ENCODE assay signal across 8 cellular contexts in the genomic region with DNA sequence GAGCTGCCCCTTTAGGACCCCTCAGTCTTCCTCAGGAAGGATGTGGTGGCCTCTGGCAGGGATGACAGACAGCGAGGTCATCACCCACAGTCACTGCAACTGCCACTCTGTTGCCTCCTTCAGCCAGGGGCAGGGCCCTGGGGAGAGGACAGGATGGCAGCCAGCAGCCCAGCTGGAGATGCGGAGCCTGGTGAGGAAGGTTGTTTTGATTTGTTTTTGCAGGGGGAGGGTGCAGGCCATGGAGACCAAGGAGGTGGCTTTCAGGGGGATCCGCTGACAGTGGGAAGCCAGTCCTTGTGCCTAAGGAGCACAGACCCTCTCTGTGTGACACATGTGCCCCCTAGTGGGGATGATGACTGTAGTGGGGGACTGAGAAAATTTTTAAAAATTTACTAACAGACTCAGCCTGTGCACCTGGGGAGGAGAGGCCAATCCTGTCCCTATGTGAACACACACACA. TPM values are rescaled to one million over a fixed set of nuclear protein-coding genes. Genes with fewer than 3 reads are reported as not detected.
DNase-seq lines count a peak whose midpoint lies in the region; ATAC-seq, FAIRE-seq and TF ChIP-seq lines count a peak whose summit lies in the region.

No MANE protein-coding gene starts in this region.

- TF ChIP-seq CTCF in A549 (IDR thresholded peaks at IDR 0.05), result peak; percentile 80
- TF ChIP-seq CTCF in GM12864 (IDR thresholded peaks at IDR 0.05; ENCODE audit: low read depth, low read length, missing control alignments), result peak; percentile 75
- TF ChIP-seq CTCF in activated CD8-positive, alpha-beta T cell treated with anti-CD3 and anti-CD28 coated beads for 36 hours (IDR thresholded peaks at IDR 0.05), result peak; percentile 67
- peak; percentile 58 to 75 for TF ChIP-seq CTCF in endothelial cell of umbilical vein (IDR thresholded peaks at IDR 0.05; ENCODE audit: extremely low read depth in 1 of 2, insufficient read depth in 1 of 2, low read depth in 1 of 2, low read length in 2 of 2)
- TF ChIP-seq CTCF in mucosa of descending colon (IDR thresholded peaks at IDR 0.05), result peak; percentile 25
- peak; percentile 83 for TF ChIP-seq CTCF in type B pancreatic cell (conservative IDR thresholded peaks at IDR 0.05)

- no peaks in the 10 kb centered on the region for H3K9me1 ChIP-seq in endothelial cell of umbilical vein (replicated peaks; ENCODE audit: control insufficient read depth, extremely low read depth, insufficient read depth, low read length)

- no peaks in the 10 kb centered on the region for H3K9me3 ChIP-seq in A549
- no peaks in the 10 kb centered on the region for H3K9me3 ChIP-seq in endothelial cell of umbilical vein (replicated peaks; ENCODE audit: control insufficient read depth, insufficient read depth, low read length)
- no peaks in the 10 kb centered on the region for H3K9me3 ChIP-seq in mucosa of descending colon

- H3K4me1 Mint-ChIP-seq in activated CD8-positive, alpha-beta T cell treated with anti-CD3 and anti-CD28 coated beads for 36 hours (ENCODE audit: low read depth), result peaks cover 5% of the 10 kb centered on the region
- H3K4me1 Mint-ChIP-seq in type B pancreatic cell (ENCODE audit: unreplicated experiment), result peaks cover 42% of the 10 kb centered on the region

- no TSS peak for BruUV-seq in endothelial cell of umbilical vein (replicated peaks; lab: Mats Ljungman, UMichigan)

- no peak overlapping the region for H3K4me3 ChIP-seq in A549
- H3K4me3 ChIP-seq in GM12864 (ENCODE audit: low read depth, low read length), result no peak overlapping the region
- no peak overlapping the region for H3K4me3 ChIP-seq in endothelial cell of umbilical vein (replicated peaks in 1 of 3; ENCODE audit: insufficient read depth in 1 of 3, low read depth in 1 of 3, low read length in 3 of 3)
- H3K4me3 ChIP-seq in mucosa of descending colon, result no peak overlapping the region

- CTCF ChIA-PET in A549 (lab: Yijun Ruan, JAX) (interaction anchor here (0.6 to 17.7 kb wide), 25 partner anchors 10 to 868 kb away, joined by 3 to 362 read pairs (median 4); a partner anchor contains a TSS), endothelial cell of umbilical vein (lab: Charles Lee) (interaction anchor here (1.0 to 5.6 kb wide), 12 partner anchors 10 to 134 kb away, joined by 3 to 106 read pairs (median 6); a partner anchor contains a TSS)
- CTCF ChIA-PET in activated CD8-positive, alpha-beta T cell treated with anti-CD3 and anti-CD28 coated beads for 36 hours (lab: Charles Lee), result interaction anchor here (0.6 to 5.6 kb wide), 19 partner anchors 10 to 567 kb away, joined by 3 to 69 read pairs (median 4); no protein-coding TSS in a partner anchor

- ATAC-seq in A549, result peak; percentile 66 to 89
- peak; percentile 89 for ATAC-seq in activated CD8-positive, alpha-beta T cell treated with anti-CD3 and anti-CD28 coated beads for 36 hours
- peak; percentile 67 for ATAC-seq in mucosa of descending colon
- ATAC-seq in GM21526 (IDR thresholded peaks at IDR 0.05; ENCODE audit: low FRiP score, unreplicated experiment), result no peak

- POLR2A ChIA-PET in A549 (lab: Yijun Ruan, JAX), result interaction anchor here (2.3 kb wide), 1 partner anchor 10 kb away, joined by 11 read pairs; no protein-coding TSS in a partner anchor
- POLR2A ChIA-PET in activated CD8-positive, alpha-beta T cell treated with anti-CD3 and anti-CD28 coated beads for 36 hours (lab: Charles Lee), result interaction anchor here (1.3 to 6.2 kb wide), 2 partner anchors 11 to 19 kb away, joined by 5 to 40 read pairs; no protein-coding TSS in a partner anchor
- POLR2A ChIA-PET in endothelial cell of umbilical vein (lab: Charles Lee), result interaction anchor here (0.8 kb wide), 1 partner anchor 19 kb away, joined by 3 read pairs; no protein-coding TSS in a partner anchor

- H3K79me2 ChIP-seq in endothelial cell of umbilical vein (ENCODE audit: control insufficient read depth, insufficient read depth, low read length), result no peaks in the 10 kb centered on the region

- TF ChIP-seq RAD21 in A549 (conservative IDR thresholded peaks at IDR 0.05 in 1 of 2, IDR thresholded peaks at IDR 0.05 in 1 of 2), result peak; percentile 86 to 95

- TF ChIP-seq EP300 in A549 (IDR thresholded peaks at IDR 0.05), result no peak

- no peak overlapping the region for H3K27ac Mint-ChIP-seq in activated CD8-positive, alpha-beta T cell treated with anti-CD3 and anti-CD28 coated beads for 36 hours
- no peak overlapping the region for H3K27ac Mint-ChIP-seq in type B pancreatic cell

- 59% methylated on average over 3 of the region's 3 CpGs for WGBS in A549 (ENCODE audit: missing lambda C conversion rate)

- dilution Hi-C loops in endothelial cell of umbilical vein (cut with MboI; ENCODE audit: extremely low pct_ligation_motif_present, low sequenced_read_pairs), result no loop called here

- H3K9me3 Mint-ChIP-seq in activated CD8-positive, alpha-beta T cell treated with anti-CD3 and anti-CD28 coated beads for 36 hours, result no peaks in the 10 kb centered on the region
- H3K9me3 Mint-ChIP-seq in type B pancreatic cell, result no peaks in the 10 kb centered on the region

- H3K36me3 Mint-ChIP-seq in activated CD8-positive, alpha-beta T cell treated with anti-CD3 and anti-CD28 coated beads for 36 hours (ENCODE audit: low read depth), result no peaks in the 10 kb centered on the region
- H3K36me3 Mint-ChIP-seq in type B pancreatic cell, result no peaks in the 10 kb centered on the region

- H3K4me1 ChIP-seq in A549 (peaks cover 36% of the 10 kb centered on the region), endothelial cell of umbilical vein (ENCODE audit: control insufficient read depth, extremely low read depth, insufficient read depth, low read length) (peaks cover 12% of the 10 kb centered on the region), mucosa of descending colon (ENCODE audit: low read depth) (peaks cover 4% of the 10 kb centered on the region)

- peaks cover 0 to 3% of the 10 kb centered on the region in 2 experiments for H3K27me3 ChIP-seq in endothelial cell of umbilical vein (ENCODE audit: control insufficient read depth in 2 of 2, insufficient read depth in 2 of 2, low read length in 2 of 2)

- peak overlapping the region in 1 of 2 experiments; percentile 49; a peak in 4 of 6 replicates for H3K27ac ChIP-seq in A549
- no peak overlapping the region for H3K27ac ChIP-seq in endothelial cell of umbilical vein (ENCODE audit: insufficient read depth, low read depth, low read length)

- DNase-seq in A549 (ENCODE audit: low read depth in 1 of 2, low spot score in 1 of 2), result peak; percentile 72 to 74
- DNase-seq in GM12864 (ENCODE audit: low read depth), result no peak
- peak; percentile 75 for DNase-seq in NCI-H2171 (lab: John Stamatoyannopoulos, UW)
- DNase-seq in activated CD8-positive, alpha-beta T cell treated with anti-CD3 and anti-CD28 coated beads for 36 hours, result peak; percentile 70
- DNase-seq in endothelial cell of umbilical vein (ENCODE audit: low read depth, low spot score), result peak; percentile 65
- DNase-seq in mucosa of descending colon, result peak in 1 of 3 donors; percentile 70
- no peak for DNase-seq in type B pancreatic cell (ENCODE audit: extremely low spot score, unreplicated experiment)

- TF ChIP-seq POLR2A in A549 (IDR thresholded peaks at IDR 0.05; ENCODE audit: low read length), result no peak
- no peak for TF ChIP-seq POLR2A in endothelial cell of umbilical vein (IDR thresholded peaks at IDR 0.05; ENCODE audit: low read depth, low read length)

- H3K36me3 ChIP-seq in endothelial cell of umbilical vein (ENCODE audit: control insufficient read depth in 2 of 2, extremely low read depth in 1 of 2, insufficient read depth in 2 of 2, low read length in 2 of 2) (no peaks in the 10 kb centered on the region), mucosa of descending colon (ENCODE audit: low read depth) (peaks cover 4% of the 10 kb centered on the region)

- H2AFZ ChIP-seq in endothelial cell of umbilical vein (ENCODE audit: low read depth, low read length), result no peak overlapping the region

- no peak for FAIRE-seq in A549 (lab: Jason Lieb, UNC)
- peak; percentile 83 for FAIRE-seq in endothelial cell of umbilical vein (lab: Jason Lieb, UNC)

- no peak overlapping the region for H3K9ac ChIP-seq in endothelial cell of umbilical vein (replicated peaks; ENCODE audit: extremely low read depth, insufficient read depth, low read length)

- H3K4me3 Mint-ChIP-seq in activated CD8-positive, alpha-beta T cell treated with anti-CD3 and anti-CD28 coated beads for 36 hours, result no peak overlapping the region
- no peak overlapping the region for H3K4me3 Mint-ChIP-seq in type B pancreatic cell

- no peak overlapping the region for H3K4me2 ChIP-seq in A549
- H3K4me2 ChIP-seq in endothelial cell of umbilical vein (ENCODE audit: insufficient read depth, low read length), result no peak overlapping the region

- H4K20me1 ChIP-seq in endothelial cell of umbilical vein (replicated peaks; ENCODE audit: control insufficient read depth, extremely low read depth, insufficient read depth, low read length), result no peaks in the 10 kb centered on the region

- peaks cover 4% of the 10 kb centered on the region for H3K27me3 Mint-ChIP-seq in activated CD8-positive, alpha-beta T cell treated with anti-CD3 and anti-CD28 coated beads for 36 hours
- peaks cover 12% of the 10 kb centered on the region for H3K27me3 Mint-ChIP-seq in type B pancreatic cell

- intact Hi-C loops in activated CD8-positive, alpha-beta T cell treated with anti-CD3 and anti-CD28 coated beads for 36 hours (cut with micrococcal nuclease), result no loop called here
- intact Hi-C loops in endothelial cell of umbilical vein (cut with micrococcal nuclease) (loop anchor here (1.0 kb wide), 1 partner anchor 24 kb away; no protein-coding TSS in a partner anchor), mucosa of descending colon (cut with DNase I, micrococcal nuclease) (no loop called here)

RNA-seq across cellular contexts. Expression of a gene that starts 7.4 kb away (rescaled TPM):
- polyA plus RNA-seq in A549 (2011; rRNA removed) (0.26 TPM in 1 of 2 replicates, not detected in the other), A549 (2017; fragmentation: RNase III; extraction: RNeasy Plus Mini Kit Qiagen cat#74134 plus additional on column Dnase treatment) (not detected in 3 replicates), endothelial cell of umbilical vein (not detected in 2 replicates)
- polyA plus RNA-seq in A549 (2012; cell fraction: cytosol; rRNA removed), result not detected in 2 replicates
- polyA plus RNA-seq in A549 (2012; cell fraction: nucleus; rRNA removed), result 0.06 and 0.07 TPM in 2 replicates
- not detected in 2 replicates for polyA minus RNA-seq in A549 (2011; rRNA and poly(A)+ RNA removed)
- total RNA-seq in activated CD8-positive, alpha-beta T cell treated with anti-CD3 and anti-CD28 coated beads for 36 hours, result not detected
- total RNA-seq in endothelial cell of umbilical vein (not detected in 2 replicates), mucosa of descending colon (1 to 10 TPM; 1.0 to 4.8 (median 1.6) TPM), type B pancreatic cell (ENCODE audit: low replicate concordance) (0.33 and 3.3 TPM in 2 replicates)
- not detected in 2 replicates for polyA plus RNA-seq in endothelial cell of umbilical vein (2011; cell fraction: cytosol; rRNA removed)
- 0.12 and 0.34 TPM in 2 replicates for polyA plus RNA-seq in endothelial cell of umbilical vein (2011; cell fraction: nucleus; rRNA removed)
- polyA plus RNA-seq in endothelial cell of umbilical vein (2012), result 0.26 TPM in 1 of 2 replicates, not detected in the other
- polyA minus RNA-seq in endothelial cell of umbilical vein, result not detected in 2 replicates
- not detected for polyA minus RNA-seq in endothelial cell of umbilical vein (2011; cell fraction: cytosol; rRNA and poly(A)+ RNA removed)
- polyA minus RNA-seq in endothelial cell of umbilical vein (2011; cell fraction: nucleus; rRNA and poly(A)+ RNA removed), result not detected in 2 replicates

RNA-seq across cellular contexts. Expression of a gene that starts 9.7 kb away (rescaled TPM):
- polyA plus RNA-seq in A549 (2011; rRNA removed) (1.1 and 1.2 TPM in 2 replicates), A549 (2017; fragmentation: RNase III; extraction: RNeasy Plus Mini Kit Qiagen cat#74134 plus additional on column Dnase treatment) (1.1 to 2.0 TPM (median 1.3 TPM) in 3 replicates), endothelial cell of umbilical vein (0.22 and 0.51 TPM in 2 replicates)
- 0.56 and 1.0 TPM in 2 replicates for polyA plus RNA-seq in A549 (2012; cell fraction: cytosol; rRNA removed)
- 0.54 and 0.76 TPM in 2 replicates for polyA plus RNA-seq in A549 (2012; cell fraction: nucleus; rRNA removed)
- polyA minus RNA-seq in A549 (2011; rRNA and poly(A)+ RNA removed), result 1.4 and 2.2 TPM in 2 replicates
- total RNA-seq in activated CD8-positive, alpha-beta T cell treated with anti-CD3 and anti-CD28 coated beads for 36 hours, result under 1 TPM in 1 of 2 experiments, not detected in 1; 0.23 TPM
- total RNA-seq in endothelial cell of umbilical vein (0.42 and 0.91 TPM in 2 replicates), mucosa of descending colon (10 to 100 TPM; 10.6 to 24.0 (median 15.1) TPM), type B pancreatic cell (ENCODE audit: low replicate concordance) (2.5 and 10.0 TPM in 2 replicates)
- 0.26 and 0.31 TPM in 2 replicates for polyA plus RNA-seq in endothelial cell of umbilical vein (2011; cell fraction: cytosol; rRNA removed)
- 0.13 TPM in 1 of 2 replicates, not detected in the other for polyA plus RNA-seq in endothelial cell of umbilical vein (2011; cell fraction: nucleus; rRNA removed)
- polyA plus RNA-seq in endothelial cell of umbilical vein (2012), result 0.23 and 1.4 TPM in 2 replicates
- polyA minus RNA-seq in endothelial cell of umbilical vein, result 0.08 and 0.36 TPM in 2 replicates
- not detected for polyA minus RNA-seq in endothelial cell of umbilical vein (2011; cell fraction: cytosol; rRNA and poly(A)+ RNA removed)
- not detected in 2 replicates for polyA minus RNA-seq in endothelial cell of umbilical vein (2011; cell fraction: nucleus; rRNA and poly(A)+ RNA removed)

RNA-seq across cellular contexts. Expression of a gene that starts 38.4 kb away (rescaled TPM):
- 0.74 and 0.78 TPM in 2 replicates for polyA plus RNA-seq in A549 (2011; rRNA removed)
- polyA plus RNA-seq in A549 (2012; cell fraction: cytosol; rRNA removed), result 0.16 and 0.44 TPM in 2 replicates
- 0.26 and 0.36 TPM in 2 replicates for polyA plus RNA-seq in A549 (2012; cell fraction: nucleus; rRNA removed)
- polyA plus RNA-seq in A549 (2017; fragmentation: RNase III; extraction: RNeasy Plus Mini Kit Qiagen cat#74134 plus additional on column Dnase treatment), result 0.30 to 0.59 TPM (median 0.41 TPM) in 3 replicates
- polyA minus RNA-seq in A549 (2011; rRNA and poly(A)+ RNA removed), result 0.25 and 0.58 TPM in 2 replicates
- total RNA-seq in activated CD8-positive, alpha-beta T cell treated with anti-CD3 and anti-CD28 coated beads for 36 hours, result not detected
- 0.69 and 1.7 TPM in 2 replicates for total RNA-seq in endothelial cell of umbilical vein
- polyA plus RNA-seq in endothelial cell of umbilical vein, result 0.59 and 0.76 TPM in 2 replicates
- 0.34 and 0.50 TPM in 2 replicates for polyA plus RNA-seq in endothelial cell of umbilical vein (2011; cell fraction: cytosol; rRNA removed)
- polyA plus RNA-seq in endothelial cell of umbilical vein (2011; cell fraction: nucleus; rRNA removed), result 0.63 and 0.90 TPM in 2 replicates
- polyA plus RNA-seq in endothelial cell of umbilical vein (2012), result 0.52 and 0.60 TPM in 2 replicates
- 1.4 and 1.7 TPM in 2 replicates for polyA minus RNA-seq in endothelial cell of umbilical vein
- polyA minus RNA-seq in endothelial cell of umbilical vein (2011; cell fraction: cytosol; rRNA and poly(A)+ RNA removed), result not detected
- not detected in 2 replicates for polyA minus RNA-seq in endothelial cell of umbilical vein (2011; cell fraction: nucleus; rRNA and poly(A)+ RNA removed)
- 10 to 100 TPM in 1 of 3 donors, 1 to 10 TPM in 2; 3.7 to 11.1 (median 4.3) TPM for total RNA-seq in mucosa of descending colon
- 4.3 and 10.4 TPM in 2 replicates for total RNA-seq in type B pancreatic cell (ENCODE audit: low replicate concordance)

RNA-seq across cellular contexts. Expression of a gene that starts 46.0 kb away (rescaled TPM):
- polyA plus RNA-seq in A549 (2011; rRNA removed), result 14.0 and 19.9 TPM in 2 replicates
- 37.0 and 54.6 TPM in 2 replicates for polyA plus RNA-seq in A549 (2012; cell fraction: cytosol; rRNA removed)
- polyA plus RNA-seq in A549 (2012; cell fraction: nucleus; rRNA removed), result 149 and 184 TPM in 2 replicates
- polyA plus RNA-seq in A549 (2017; fragmentation: RNase III; extraction: RNeasy Plus Mini Kit Qiagen cat#74134 plus additional on column Dnase treatment), result 42.9 to 50.2 TPM (median 46.0 TPM) in 3 replicates
- polyA minus RNA-seq in A549 (2011; rRNA and poly(A)+ RNA removed), result 17.4 and 22.8 TPM in 2 replicates
- total RNA-seq in activated CD8-positive, alpha-beta T cell treated with anti-CD3 and anti-CD28 coated beads for 36 hours, result 10 to 100 TPM; 19.9 to 20.4 TPM
- 38.5 and 42.6 TPM in 2 replicates for total RNA-seq in endothelial cell of umbilical vein
- polyA plus RNA-seq in endothelial cell of umbilical vein, result 25.5 and 35.0 TPM in 2 replicates
- polyA plus RNA-seq in endothelial cell of umbilical vein (2011; cell fraction: cytosol; rRNA removed), result 14.3 and 17.0 TPM in 2 replicates
- 34.9 and 50.9 TPM in 2 replicates for polyA plus RNA-seq in endothelial cell of umbilical vein (2011; cell fraction: nucleus; rRNA removed)
- polyA plus RNA-seq in endothelial cell of umbilical vein (2012), result 28.8 and 49.4 TPM in 2 replicates
- polyA minus RNA-seq in endothelial cell of umbilical vein, result 18.1 and 20.4 TPM in 2 replicates
- 4.5 TPM for polyA minus RNA-seq in endothelial cell of umbilical vein (2011; cell fraction: cytosol; rRNA and poly(A)+ RNA removed)
- polyA minus RNA-seq in endothelial cell of umbilical vein (2011; cell fraction: nucleus; rRNA and poly(A)+ RNA removed), result 16.7 and 35.6 TPM in 2 replicates
- 10 to 100 TPM; 11.2 to 20.8 (median 18.9) TPM for total RNA-seq in mucosa of descending colon
- total RNA-seq in type B pancreatic cell (ENCODE audit: low replicate concordance), result 12.3 and 17.2 TPM in 2 replicates

Comparison
In these comparisons a context has a peak if more than half of its experiments do, and no peak if none do; other contexts are left out.
1. DNase-seq: peak in A549 (2 of 2), NCI-H2171 (single experiment), activated CD8-positive, alpha-beta T cell treated with anti-CD3 and anti-CD28 coated beads for 36 hours (single experiment) and endothelial cell of umbilical vein (single experiment); none in GM12864 (single experiment) and type B pancreatic cell (single experiment).
2. CTCF ChIP-seq: peak in every context shown above with its lines; median percentile 83 in type B pancreatic cell; 80 in A549; 75 in GM12864; 67 in activated CD8-positive, alpha-beta T cell treated with anti-CD3 and anti-CD28 coated beads for 36 hours; 66 in endothelial cell of umbilical vein; 25 in mucosa of descending colon.